In the genomic region with DNA sequence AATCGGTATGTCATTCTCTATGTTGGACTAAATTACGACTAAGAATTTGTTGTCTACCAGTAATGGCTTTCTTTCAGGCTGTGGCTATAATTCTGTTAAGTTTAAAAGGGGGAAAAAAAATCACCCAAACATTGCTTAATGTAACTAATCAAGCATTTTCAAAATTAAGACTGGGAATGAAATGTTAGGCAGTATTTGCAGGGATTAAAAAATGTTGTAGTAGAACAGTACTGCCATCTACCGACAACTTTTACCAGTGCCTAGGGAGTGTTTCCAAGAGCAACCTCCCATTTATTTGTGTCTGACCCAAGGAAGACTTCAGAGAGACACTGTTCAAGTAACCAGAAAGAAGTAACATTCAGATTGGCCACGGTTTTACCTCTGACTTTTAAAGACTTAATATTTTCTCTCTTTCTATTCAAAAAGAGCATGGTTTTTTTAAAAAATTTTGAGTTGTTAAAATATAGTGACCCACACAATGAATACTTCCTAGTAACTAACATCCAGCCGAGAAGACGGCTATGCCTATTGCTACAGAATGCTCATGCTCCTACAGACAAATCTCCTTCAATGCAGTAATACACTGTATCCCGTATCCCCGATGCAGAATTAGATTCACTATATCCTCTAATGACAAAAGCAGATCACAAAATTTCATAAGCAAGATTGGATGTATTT, we compare ENCODE assay signal across 8 cellular contexts.
A peak's percentile ranks its signal among the peaks of the same experiment; 100 is the strongest.
DNase-seq lines count a peak whose midpoint lies in the region; ATAC-seq, FAIRE-seq and TF ChIP-seq lines count a peak whose summit lies in the region.

No MANE protein-coding gene starts in this region.

- TF ChIP-seq CTCF in endothelial cell of umbilical vein (IDR thresholded peaks at IDR 0.05; ENCODE audit: extremely low read depth in 1 of 2, insufficient read depth in 1 of 2, low read depth in 1 of 2, low read length in 2 of 2), result peak; percentile 52 to 65

- no peaks in the 10 kb centered on the region for H3K36me3 ChIP-seq in endothelial cell of umbilical vein (ENCODE audit: control insufficient read depth in 2 of 2, extremely low read depth in 1 of 2, insufficient read depth in 2 of 2, low read length in 2 of 2)

- H3K9me3 Mint-ChIP-seq in activated naive CD4-positive, alpha-beta T cell treated with anti-CD3 and anti-CD28 coated beads, Interleukin-2, amount 10 ng/mL, durations not matched to agents 7 days and 5 days, result no peaks in the 10 kb centered on the region

- CTCF ChIA-PET in endothelial cell of umbilical vein (lab: Charles Lee), result interaction anchor here (1.0 kb wide), 1 partner anchor 956 kb away, joined by 4 read pairs; no protein-coding TSS in a partner anchor
- CTCF ChIA-PET in activated naive CD4-positive, alpha-beta T cell treated with anti-CD3 and anti-CD28 coated beads, Interleukin-2, amount 10 ng/mL, durations not matched to agents 7 days and 5 days (lab: Charles Lee), result interaction anchor here (0.8 kb wide), 1 partner anchor 44 kb away, joined by 3 read pairs; no protein-coding TSS in a partner anchor

- no peaks in the 10 kb centered on the region for H3K36me3 Mint-ChIP-seq in activated naive CD4-positive, alpha-beta T cell treated with anti-CD3 and anti-CD28 coated beads, Interleukin-2, amount 10 ng/mL, durations not matched to agents 7 days and 5 days

- H3K4me1 ChIP-seq in endothelial cell of umbilical vein (ENCODE audit: control insufficient read depth, extremely low read depth, insufficient read depth, low read length), result no peaks in the 10 kb centered on the region

- H3K27me3 Mint-ChIP-seq in activated naive CD4-positive, alpha-beta T cell treated with anti-CD3 and anti-CD28 coated beads, Interleukin-2, amount 10 ng/mL, durations not matched to agents 7 days and 5 days, result no peaks in the 10 kb centered on the region

- no peak overlapping the region for H3K9ac ChIP-seq in endothelial cell of umbilical vein (replicated peaks; ENCODE audit: extremely low read depth, insufficient read depth, low read length)

- intact Hi-C loops in endothelial cell of umbilical vein (cut with micrococcal nuclease), result loop anchor here (1.0 to 5.0 kb wide), 9 partner anchors 226 to 1096 kb away; a partner anchor contains a TSS

- FAIRE-seq in endothelial cell of umbilical vein (lab: Jason Lieb, UNC), result peak; percentile 89

- no peaks in the 10 kb centered on the region for H3K9me1 ChIP-seq in endothelial cell of umbilical vein (replicated peaks; ENCODE audit: control insufficient read depth, extremely low read depth, insufficient read depth, low read length)

- no peaks in the 10 kb centered on the region for H3K27me3 ChIP-seq in endothelial cell of umbilical vein (ENCODE audit: control insufficient read depth in 2 of 2, insufficient read depth in 2 of 2, low read length in 2 of 2)

- no peaks in the 10 kb centered on the region for H3K4me1 Mint-ChIP-seq in activated naive CD4-positive, alpha-beta T cell treated with anti-CD3 and anti-CD28 coated beads, Interleukin-2, amount 10 ng/mL, durations not matched to agents 7 days and 5 days

- dilution Hi-C loops in endothelial cell of umbilical vein (cut with MboI; ENCODE audit: extremely low pct_ligation_motif_present, low sequenced_read_pairs), result no loop called here

- peak; percentile 60 for DNase-seq in AG20443 (ENCODE audit: low spot score)
- DNase-seq in LoVo (ENCODE audit: low spot score), result peak; percentile 77
- DNase-seq in RKO (ENCODE audit: low spot score), result peak; percentile 70
- peak; percentile 78 for DNase-seq in endothelial cell of umbilical vein (ENCODE audit: low read depth, low spot score)
- peak; percentile 75 for DNase-seq in midbrain (lab: John Stamatoyannopoulos, UW)
- no peak for DNase-seq in activated naive CD4-positive, alpha-beta T cell treated with anti-CD3 and anti-CD28 coated beads, Interleukin-2, amount 10 ng/mL, durations not matched to agents 7 days and 5 days

- H3K27ac Mint-ChIP-seq in activated naive CD4-positive, alpha-beta T cell treated with anti-CD3 and anti-CD28 coated beads, Interleukin-2, amount 10 ng/mL, durations not matched to agents 7 days and 5 days, result no peak overlapping the region

- no peak overlapping the region for H3K4me3 ChIP-seq in endothelial cell of umbilical vein (replicated peaks in 1 of 3; ENCODE audit: insufficient read depth in 1 of 3, low read depth in 1 of 3, low read length in 3 of 3)

- no peak overlapping the region for H3K4me2 ChIP-seq in endothelial cell of umbilical vein (ENCODE audit: insufficient read depth, low read length)

- ATAC-seq in GM18505 (IDR thresholded peaks at IDR 0.05; ENCODE audit: unreplicated experiment), result peak; percentile 59
- ATAC-seq in GM21367 (IDR thresholded peaks at IDR 0.05; ENCODE audit: unreplicated experiment), result no peak

- no peak overlapping the region for H2AFZ ChIP-seq in endothelial cell of umbilical vein (ENCODE audit: low read depth, low read length)

- H3K9me3 ChIP-seq in endothelial cell of umbilical vein (replicated peaks; ENCODE audit: control insufficient read depth, insufficient read depth, low read length), result no peaks in the 10 kb centered on the region

- H4K20me1 ChIP-seq in endothelial cell of umbilical vein (replicated peaks; ENCODE audit: control insufficient read depth, extremely low read depth, insufficient read depth, low read length), result no peaks in the 10 kb centered on the region

- TF ChIP-seq POLR2A in GM18505 (IDR thresholded peaks at IDR 0.05; ENCODE audit: borderline replicate concordance, extremely low read depth, insufficient read depth, insufficient read length), result no peak
- no peak for TF ChIP-seq POLR2A in endothelial cell of umbilical vein (IDR thresholded peaks at IDR 0.05; ENCODE audit: low read depth, low read length)

- H3K27ac ChIP-seq in endothelial cell of umbilical vein (ENCODE audit: insufficient read depth, low read depth, low read length), result no peak overlapping the region

- POLR2A ChIA-PET in endothelial cell of umbilical vein (lab: Charles Lee), result no interaction called here

- no TSS peak for BruUV-seq in endothelial cell of umbilical vein (replicated peaks; lab: Mats Ljungman, UMichigan)

- H3K4me3 Mint-ChIP-seq in activated naive CD4-positive, alpha-beta T cell treated with anti-CD3 and anti-CD28 coated beads, Interleukin-2, amount 10 ng/mL, durations not matched to agents 7 days and 5 days, result no peak overlapping the region

- H3K79me2 ChIP-seq in endothelial cell of umbilical vein (ENCODE audit: control insufficient read depth, insufficient read depth, low read length), result no peaks in the 10 kb centered on the region

TF ChIP-seq in endothelial cell of umbilical vein, 7 proteins besides CTCF, POLR2A, EP300 and RAD21:
- TF ChIP-seq EZH2 (IDR thresholded peaks at IDR 0.05; ENCODE audit: borderline replicate concordance, low read depth, low read length, severe bottlenecking) (no peak), POLR2AphosphoS5 (IDR thresholded peaks at IDR 0.05; ENCODE audit: insufficient read depth, low read depth, low read length) (no peak), MYC (IDR thresholded peaks at IDR 0.05; ENCODE audit: low read depth, low read length) (no peak), GATA2 (IDR thresholded peaks at IDR 0.05; ENCODE audit: insufficient read depth, insufficient read length, low read depth, low read length) (no peak), FOS (IDR thresholded peaks at IDR 0.05; ENCODE audit: borderline replicate concordance, insufficient read depth, low read length) (no peak), JUN (IDR thresholded peaks at IDR 0.05; ENCODE audit: borderline replicate concordance, insufficient read depth, insufficient read length, low read depth) (no peak)
- TF ChIP-seq, protein P1, sequence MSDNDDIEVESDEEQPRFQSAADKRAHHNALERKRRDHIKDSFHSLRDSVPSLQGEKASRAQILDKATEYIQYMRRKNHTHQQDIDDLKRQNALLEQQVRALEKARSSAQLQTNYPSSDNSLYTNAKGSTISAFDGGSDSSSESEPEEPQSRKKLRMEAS (IDR thresholded peaks at IDR 0.05; ENCODE audit: insufficient read depth, insufficient read length), result no peak
